ENCODE assay signal across 31 cellular contexts in the genomic region with DNA sequence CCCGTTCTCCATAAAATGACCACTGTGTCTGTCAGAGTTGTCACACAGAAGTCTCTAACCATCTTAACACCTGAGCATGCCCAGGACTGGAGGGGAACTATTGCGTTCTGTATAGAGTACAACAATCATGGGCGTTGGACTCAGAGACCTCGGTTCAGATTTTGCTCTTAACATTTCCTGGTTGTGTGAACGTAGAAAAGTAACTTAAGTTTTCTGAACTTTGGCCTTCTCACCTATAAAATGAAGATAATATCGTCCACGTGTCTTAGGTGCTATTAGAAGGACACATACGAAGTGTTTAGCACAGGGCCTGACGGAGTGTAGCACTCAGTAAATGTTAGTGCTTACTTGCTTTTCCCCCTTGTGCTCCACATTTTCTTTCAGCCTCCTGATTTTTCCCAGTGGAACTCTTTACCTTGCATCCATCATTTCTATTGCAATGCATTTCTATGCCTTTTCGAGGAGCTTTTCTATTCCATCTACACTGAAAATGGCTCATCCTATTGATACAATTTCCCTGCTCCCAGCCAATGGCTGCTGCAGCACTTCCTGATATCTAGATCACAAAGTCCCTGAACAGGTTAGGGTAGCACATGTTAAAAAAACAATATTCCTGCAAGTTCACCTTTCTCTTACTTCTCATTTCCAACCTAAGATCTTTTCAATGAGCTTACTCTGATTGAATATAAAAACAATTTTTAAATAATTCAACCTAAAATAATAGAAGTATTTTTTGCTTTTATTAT. TPM values are rescaled to one million over a fixed set of nuclear protein-coding genes. Genes with fewer than 3 reads are reported as not detected.
"Had no signal": no experiment of that assay in that cellular context is flagged by ENCODE, and none has a peak within 500 bp of the region (broad histone marks: within the 10 kb centered on the region; RNA-seq: fewer than 3 reads in every experiment).

No MANE protein-coding gene starts in this region.

- ATAC-seq: activated CD8-positive, alpha-beta memory T cell treated with anti-CD3 and anti-CD28 coated beads, Interleukin-2, amount 10 ng/mL, durations not matched to agents 7 days and 5 days; activated CD8-positive, alpha-beta T cell treated with anti-CD3 and anti-CD28 coated beads, Interleukin-2, amount 10 ng/mL, durations not matched to agents 7 days and 5 days; activated naive CD8-positive, alpha-beta T cell treated with anti-CD3 and anti-CD28 coated beads, Interleukin-2, amount 50 U/mL, for 24 hours had no signal

- H3K4me1 ChIP-seq: ascending aorta had no signal

- DNase-seq: activated B cell treated with CpG ODN at 0.5 μM for 24 hours; activated CD4-positive, alpha-beta memory T cell treated with anti-CD3 and anti-CD28 coated beads, Interleukin-2, amount 10 ng/mL, durations not matched to agents 7 days and 5 days; activated CD4-positive, alpha-beta T cell treated with anti-CD3 and anti-CD28 coated beads for 4 hours; activated CD4-positive, alpha-beta T cell treated with anti-CD3 and anti-CD28 coated beads, Interleukin-2, amount 10 ng/mL, durations not matched to agents 24 days and 14 days; activated CD4-positive, alpha-beta T cell treated with anti-CD3 and anti-CD28 coated beads, Interleukin-2, amount 50 U/mL, for 48 hours; activated CD4-positive, CD25-positive, alpha-beta regulatory T cell treated with anti-CD3 and anti-CD28 coated beads, Interleukin-2, amount 50 U/mL, for 72 hours; activated CD8-positive, alpha-beta memory T cell treated with anti-CD3 and anti-CD28 coated beads for 24 hours; activated CD8-positive, alpha-beta memory T cell treated with anti-CD3 and anti-CD28 coated beads, Interleukin-2, amount 10 ng/mL, durations not matched to agents 7 days and 5 days; activated CD8-positive, alpha-beta memory T cell treated with anti-CD3 and anti-CD28 coated beads, Interleukin-2, amount 50 U/mL, for 48 hours; activated CD8-positive, alpha-beta T cell treated with anti-CD3 and anti-CD28 coated beads, Interleukin-2, amount 10 ng/mL, durations not matched to agents 7 days and 5 days; activated effector memory CD4-positive, alpha-beta T cell treated with Interleukin-2 at 50 U/mL for 16 hours; activated gamma-delta T cell; activated naive CD4-positive, alpha-beta T cell treated with anti-CD3 and anti-CD28 coated beads, Interleukin-2, amount 10 ng/mL, durations not matched to agents 7 days and 5 days; activated naive CD4-positive, alpha-beta T cell treated with Interleukin-2 at 50 U/mL for 16 hours; activated naive CD8-positive, alpha-beta T cell treated with anti-CD3 and anti-CD28 coated beads, Interleukin-2, amount 10 ng/mL, durations not matched to agents 7 days and 5 days; activated naive CD8-positive, alpha-beta T cell treated with anti-CD3 and anti-CD28 coated beads, Interleukin-2, amount 50 U/mL, for 24 hours; activated T-cell treated with anti-CD3 and anti-CD28 coated beads, Interleukin-2, amount 50 U/mL, for 24 hours; activated T-cell treated with anti-CD3 and anti-CD28 coated beads, Interleukin-2, amount 50 U/mL, for 48 hours; amygdala; anterior cingulate cortex; caudate nucleus; SW 1271; T-helper 1 cell; T-helper 2 cell; T-helper 9 cell had no signal

- H3K4me3 ChIP-seq: ascending aorta, cardiac muscle cell had no signal

- H3K27me3 ChIP-seq: ascending aorta, cardiac muscle cell had no signal

- FAIRE-seq: bronchial epithelial cell, TTC549 had no signal

- H3K27ac ChIP-seq: ascending aorta, cardiac muscle cell, VCaP had no signal

- H3K9me3 ChIP-seq: ascending aorta had no signal

- H3K36me3 ChIP-seq: ascending aorta, cardiac muscle cell had no signal

RNA-seq across cellular contexts. Expression of a gene that starts 22.7 kb away (rescaled TPM):
- total RNA-seq: activated B cell treated with CpG ODN at 0.5 μM for 24 hours; activated CD4-positive, alpha-beta memory T cell treated with anti-CD3 and anti-CD28 coated beads, Interleukin-2, amount 10 ng/mL, durations not matched to agents 7 days and 5 days; activated CD4-positive, alpha-beta T cell treated with anti-CD3 and anti-CD28 coated beads, Interleukin-2, amount 10 ng/mL, durations not matched to agents 24 days and 14 days; activated CD8-positive, alpha-beta memory T cell treated with anti-CD3 and anti-CD28 coated beads, Interleukin-2, amount 10 ng/mL, durations not matched to agents 7 days and 5 days; activated CD8-positive, alpha-beta T cell treated with anti-CD3 and anti-CD28 coated beads, Interleukin-2, amount 10 ng/mL, durations not matched to agents 7 days and 5 days; activated naive CD8-positive, alpha-beta T cell treated with anti-CD3 and anti-CD28 coated beads, Interleukin-2, amount 10 ng/mL, durations not matched to agents 7 days and 5 days; activated T-helper 2 cell treated with anti-CD3 and anti-CD28 coated beads, Interferon-gamma antibody, Interleukin-2, Interleukin-4, amounts not matched to agents 10 μg/mL and 5 μg/mL and 100 μg/mL, durations not matched to agents 14 hours and 24 hours and 36 hours; ascending aorta had no signal
